In genomic region chr5:116084891-116085715, GRCh38 we compare ENCODE assay signal across 8 cellular contexts. TPM values are rescaled to one million over a fixed set of nuclear protein-coding genes. Genes with fewer than 3 reads are reported as not detected.
DNase-seq lines count a peak whose midpoint lies in the region; ATAC-seq and TF ChIP-seq lines count a peak whose summit lies in the region.

Gene COMMD10 (plus strand): TSS chr5:116085025.

- H3K4me3 ChIP-seq in colonic mucosa, result peak within 1 kb of the TSS; percentile 59

- no peak for TF ChIP-seq CTCF in colonic mucosa (IDR thresholded peaks at IDR 0.05)

- peaks cover 12% of the 10 kb centered on the region for H3K4me1 ChIP-seq in colonic mucosa

- DNase-seq in Ammon's horn (ENCODE audit: low spot score), result peak; percentile 91
- peak; percentile 46 for DNase-seq in NCI-H524 treated with DMSO at 0.1 percent for 48 hours (lab: John Stamatoyannopoulos, UW)
- DNase-seq in activated CD4-positive, alpha-beta T cell treated with anti-CD3 and anti-CD28 coated beads for 48 hours, result peak; percentile 81
- peak; percentile 81 for DNase-seq in colonic mucosa
- DNase-seq in left colon, result peak; percentile 72 to 87
- DNase-seq in stimulated activated CD4-positive, alpha-beta T cell treated with anti-CD3 and anti-CD28 coated beads, Interleukin-1b, Interleukin-23, amount 100 ng/mL, for 4 hours (ENCODE audit: low read depth in 2 of 2), result peak; percentile 66 to 67

- H3K9ac ChIP-seq in colonic mucosa (ENCODE audit: low read depth in 2 of 2, low read length in 2 of 2), result peak within 1 kb of the TSS; percentile 81 to 84

- no peaks in the 10 kb centered on the region for H3K27me3 ChIP-seq in colonic mucosa

- ATAC-seq in GM19043 (IDR thresholded peaks at IDR 0.05; ENCODE audit: low read depth, unreplicated experiment) (peak; percentile 77), HG03354 (IDR thresholded peaks at IDR 0.05; ENCODE audit: poor library complexity, severe bottlenecking, unreplicated experiment) (peak; percentile 92), left colon (peak; percentile 94)

- H3K36me3 ChIP-seq in colonic mucosa, result no peaks in the 10 kb centered on the region

- peak within 1 kb of the TSS; percentile 58 for H3K27ac ChIP-seq in colonic mucosa

- no peaks in the 10 kb centered on the region for H3K9me3 ChIP-seq in colonic mucosa

- intact Hi-C loops in colonic mucosa (cut with DNase I), result no loop called here
- intact Hi-C loops in left colon (cut with DNase I, micrococcal nuclease), result no loop called here

RNA-seq across cellular contexts. Expression of gene COMMD10, which starts in this region (rescaled TPM):
- 10 to 100 TPM; 24.8 to 26.5 TPM for total RNA-seq in colonic mucosa
- total RNA-seq in left colon, result 10 to 100 TPM; 23.4 to 27.2 TPM

Comparison
In these comparisons a context has a peak if more than half of its experiments do, and no peak if none do; other contexts are left out.
1. Peak in every context shown above with its lines: DNase-seq, ATAC-seq, H3K4me3 ChIP-seq and H3K27ac ChIP-seq.